In the genomic region with DNA sequence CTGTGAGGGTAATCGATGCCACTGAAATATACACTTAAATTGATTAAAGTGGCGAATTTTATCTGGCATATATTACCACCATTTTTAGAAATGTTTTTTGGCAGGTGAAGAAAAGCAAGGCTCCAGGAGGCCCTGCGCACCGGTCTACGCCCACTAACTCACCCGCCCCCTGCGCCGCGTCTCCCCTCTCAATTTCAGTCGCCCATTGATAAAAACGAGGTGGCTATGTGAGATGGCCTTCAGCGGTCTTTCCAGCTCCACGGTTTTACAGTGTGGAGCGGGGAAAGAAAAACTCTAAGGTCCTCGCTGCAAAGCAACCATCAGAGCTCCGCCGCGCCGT, we compare ENCODE assay signal across 8 cellular contexts. TPM values are rescaled to one million over a fixed set of nuclear protein-coding genes. Genes with fewer than 3 reads are reported as not detected.
A peak's percentile ranks its signal among the peaks of the same experiment; 100 is the strongest.
DNase-seq lines count a peak whose midpoint lies in the region; ATAC-seq and TF ChIP-seq lines count a peak whose summit lies in the region.

No MANE protein-coding gene starts in this region.

- H3K4me1 ChIP-seq in right lobe of liver: peaks cover 0 to 26% (median 5%) of the 10 kb centered on the region in 4 donors
- peaks cover 10 to 21% (median 14%) of the 10 kb centered on the region in 4 donors for H3K4me1 ChIP-seq in upper lobe of left lung

- in situ Hi-C loops in astrocyte of the cerebellum (cut with HindIII; ENCODE audit: low sequenced_read_pairs): no loop called here

- no peaks in the 10 kb centered on the region for H3K36me3 ChIP-seq in right lobe of liver
- H3K36me3 ChIP-seq in upper lobe of left lung: no peaks in the 10 kb centered on the region

- H3K27ac ChIP-seq in right lobe of liver: peak overlapping the region; percentile 77 to 88 (median 81)
- peak overlapping the region; percentile 19 to 80 (median 75) for H3K27ac ChIP-seq in upper lobe of left lung

- H3K36me3 Mint-ChIP-seq in T-helper 1 cell treated with Interleukin-12 subunit alpha and Interleukin-12 subunit beta and Interleukin-4 antibody, amounts not matched to agents 30 μg/mL and 1 μg/mL, for 36 hours (ENCODE audit: low read depth): peaks cover 2% of the 10 kb centered on the region

- no peak overlapping the region for H3K27ac Mint-ChIP-seq in T-helper 1 cell treated with Interleukin-12 subunit alpha and Interleukin-12 subunit beta and Interleukin-4 antibody, amounts not matched to agents 30 μg/mL and 1 μg/mL, for 36 hours

- peaks cover 30% of the 10 kb centered on the region for H3K27me3 Mint-ChIP-seq in T-helper 1 cell treated with Interleukin-12 subunit alpha and Interleukin-12 subunit beta and Interleukin-4 antibody, amounts not matched to agents 30 μg/mL and 1 μg/mL, for 36 hours (ENCODE audit: low read depth)

- intact Hi-C loops in right lobe of liver (cut with DNase I): no loop called here

- H3K4me3 ChIP-seq in astrocyte of the cerebellum (ENCODE audit: low read depth, low read length) (peak overlapping the region; percentile 63), right lobe of liver (peak overlapping the region; percentile 56 to 93 (median 76)), upper lobe of left lung (peak overlapping the region; percentile 37 to 73 (median 64))

- peaks cover 10% of the 10 kb centered on the region for H3K4me1 Mint-ChIP-seq in T-helper 1 cell treated with Interleukin-12 subunit alpha and Interleukin-12 subunit beta and Interleukin-4 antibody, amounts not matched to agents 30 μg/mL and 1 μg/mL, for 36 hours (ENCODE audit: low read depth)

- peak overlapping the region; percentile 82 for H3K4me3 Mint-ChIP-seq in T-helper 1 cell treated with Interleukin-12 subunit alpha and Interleukin-12 subunit beta and Interleukin-4 antibody, amounts not matched to agents 30 μg/mL and 1 μg/mL, for 36 hours

- no peaks in the 10 kb centered on the region for H3K27me3 ChIP-seq in right lobe of liver
- H3K27me3 ChIP-seq in upper lobe of left lung: no peaks in the 10 kb centered on the region

- WGBS in right lobe of liver (ENCODE audit: insufficient coverage, low coverage, low lambda C conversion rate, missing lambda C conversion rate): 2% methylated on average over 19 of the region's 19 CpGs
- 3% methylated on average over 10 to 19 of the region's 19 CpGs for WGBS in upper lobe of left lung, 2 donors

- ATAC-seq in HG03196 (IDR thresholded peaks at IDR 0.05; ENCODE audit: unreplicated experiment): peak; percentile 28
- ATAC-seq in right lobe of liver: peak in 2 of 4 donors; percentile 5 to 20
- peak in 1 of 2 donors; percentile 4 for ATAC-seq in upper lobe of left lung (ENCODE audit: low FRiP score in 2 of 2)

- DNase-seq in T-helper 1 cell (no peak), astrocyte of the cerebellum (ENCODE audit: low read depth) (no peak), right lobe of liver (no peak), upper lobe of left lung (no peak), COLO829 (ENCODE audit: low spot score) (no peak), cortex of kidney (lab: John Stamatoyannopoulos, UW) (no peak)

- no peak for TF ChIP-seq EP300 in upper lobe of left lung (IDR thresholded peaks at IDR 0.05)

- TF ChIP-seq CTCF in astrocyte of the cerebellum (IDR thresholded peaks at IDR 0.05; ENCODE audit: low read depth, low read length, missing control alignments) (no peak), right lobe of liver (IDR thresholded peaks at IDR 0.05) (no peak), upper lobe of left lung (IDR thresholded peaks at IDR 0.05) (peak in 1 of 6 experiments; percentile 13)

- TF ChIP-seq POLR2A in right lobe of liver (IDR thresholded peaks at IDR 0.05) (no peak), upper lobe of left lung (IDR thresholded peaks at IDR 0.05) (no peak)

- H3K9me3 ChIP-seq in right lobe of liver (no peaks in the 10 kb centered on the region), upper lobe of left lung (no peaks in the 10 kb centered on the region)

- no peaks in the 10 kb centered on the region for H3K9me3 Mint-ChIP-seq in T-helper 1 cell treated with Interleukin-12 subunit alpha and Interleukin-12 subunit beta and Interleukin-4 antibody, amounts not matched to agents 30 μg/mL and 1 μg/mL, for 36 hours

RNA-seq across cellular contexts. Expression of gene AQP11, which starts 0.6 kb away (rescaled TPM):
- total RNA-seq in right lobe of liver: 10 to 100 TPM in 1 of 6 experiments, 1 to 10 TPM in 5; 3.9 to 11.9 (median 6.5) TPM
- under 1 TPM in 4 of 6 donors, not detected in 2; 0.49 to 0.91 (median 0.60) TPM for total RNA-seq in upper lobe of left lung

RNA-seq across cellular contexts. Expression of gene CLNS1A, which starts 48.4 kb away (rescaled TPM):
- 10 to 100 TPM; 41.2 to 86.8 (median 64.1) TPM for total RNA-seq in right lobe of liver
- 10 to 100 TPM; 32.5 to 72.3 (median 54.9) TPM for total RNA-seq in upper lobe of left lung
